ENCODE assay signal across 8 cellular contexts in genomic region chr2:195318440-195319111, GRCh38.
DNase-seq lines count a peak whose midpoint lies in the region; ATAC-seq and TF ChIP-seq lines count a peak whose summit lies in the region.

No MANE protein-coding gene starts in this region.

- H3K9me3 ChIP-seq in body of pancreas, result no peaks in the 10 kb centered on the region

- no peak overlapping the region for H3K4me3 Mint-ChIP-seq in natural killer cell
- no peak overlapping the region for H3K4me3 Mint-ChIP-seq in natural killer cell treated with Interleukin-12 subunit alpha and Interleukin-12 subunit beta and Interleukin-15 and Interleukin-18, amount 100 ng/mL, for 72 hours

- no peaks in the 10 kb centered on the region for H3K36me3 Mint-ChIP-seq in natural killer cell
- no peaks in the 10 kb centered on the region for H3K36me3 Mint-ChIP-seq in natural killer cell treated with Interleukin-12 subunit alpha and Interleukin-12 subunit beta and Interleukin-15 and Interleukin-18, amount 100 ng/mL, for 72 hours

- H3K9me3 Mint-ChIP-seq in natural killer cell, result no peaks in the 10 kb centered on the region
- no peaks in the 10 kb centered on the region for H3K9me3 Mint-ChIP-seq in natural killer cell treated with Interleukin-12 subunit alpha and Interleukin-12 subunit beta and Interleukin-15 and Interleukin-18, amount 100 ng/mL, for 72 hours

- no peak for TF ChIP-seq POLR2A in body of pancreas (IDR thresholded peaks at IDR 0.05)

- 4% methylated on average over 2 of the region's 2 CpGs for WGBS in body of pancreas, 2 donors

- H3K4me1 ChIP-seq in body of pancreas, result no peaks in the 10 kb centered on the region

- H3K4me1 Mint-ChIP-seq in natural killer cell, result no peaks in the 10 kb centered on the region
- H3K4me1 Mint-ChIP-seq in natural killer cell treated with Interleukin-12 subunit alpha and Interleukin-12 subunit beta and Interleukin-15 and Interleukin-18, amount 100 ng/mL, for 72 hours (ENCODE audit: low read depth in 2 of 2), result peaks cover 3 to 5% of the 10 kb centered on the region in 2 donors

- POLR2A ChIA-PET in RWPE1 (lab: Yijun Ruan, JAX; ENCODE audit: low non-redundant PET), result no interaction called here

- H3K27me3 ChIP-seq in body of pancreas, result no peaks in the 10 kb centered on the region

- peak in 1 of 3 donors; percentile 45 for ATAC-seq in natural killer cell
- no peak for ATAC-seq in natural killer cell treated with Interleukin-12 subunit alpha and Interleukin-12 subunit beta and Interleukin-15 and Interleukin-18, amount 100 ng/mL, for 72 hours
- ATAC-seq in body of pancreas, result peak; percentile 53
- no peak for ATAC-seq in stimulated activated naive CD8-positive, alpha-beta T cell treated with anti-CD3 and anti-CD28 coated beads, Interleukin-15, Interleukin-2, amounts not matched to agents 100 U/mL and 50 U/mL, for 24 hours
- ATAC-seq in HG03039 (IDR thresholded peaks at IDR 0.05; ENCODE audit: unreplicated experiment), result no peak

- intact Hi-C loops in natural killer cell (cut with micrococcal nuclease) (loop anchor here (10.0 kb wide), 1 partner anchor 346 kb away; no protein-coding TSS in a partner anchor), body of pancreas (cut with DNase I) (no loop called here)

- no peak overlapping the region for H3K27ac ChIP-seq in RWPE1
- no peak overlapping the region for H3K27ac ChIP-seq in body of pancreas

- H3K4me3 ChIP-seq in body of pancreas, result no peak overlapping the region

- CTCF ChIA-PET in RWPE1 (lab: Yijun Ruan, JAX), result interaction anchor here (0.6 to 1.0 kb wide), 6 partner anchors 19 to 1547 kb away, joined by 3 to 5 read pairs (median 3); no protein-coding TSS in a partner anchor

- H3K36me3 ChIP-seq in body of pancreas (replicated peaks in 1 of 2; ENCODE audit: insufficient read depth in 1 of 2, low read depth in 2 of 2), result no peaks in the 10 kb centered on the region

- DNase-seq in natural killer cell (no peak), HuH-7.5 (ENCODE audit: low spot score) (peak; percentile 17), RWPE1 (ENCODE audit: low spot score) (peak; percentile 32), body of pancreas (peak; percentile 15 to 48 (median 37)), kidney tubule cell (ENCODE audit: low spot score) (peak; percentile 65)
- no peak for DNase-seq in natural killer cell treated with Interleukin-12 subunit alpha and Interleukin-12 subunit beta and Interleukin-15 and Interleukin-18, amount 100 ng/mL, for 72 hours (ENCODE audit: low spot score)
- peak; percentile 41 for DNase-seq in stimulated activated naive CD8-positive, alpha-beta T cell treated with anti-CD3 and anti-CD28 coated beads, Interleukin-15, Interleukin-2, amounts not matched to agents 100 U/mL and 50 U/mL, for 24 hours

- peak; percentile 62 for TF ChIP-seq CTCF in natural killer cell (IDR thresholded peaks at IDR 0.05)
- TF ChIP-seq CTCF in RWPE1 (conservative IDR thresholded peaks at IDR 0.05; ENCODE audit: low read depth), result peak; percentile 66
- peak in 6 of 7 experiments; percentile 49 to 75 (median 66) for TF ChIP-seq CTCF in body of pancreas (IDR thresholded peaks at IDR 0.05)

- H3K27me3 Mint-ChIP-seq in natural killer cell (ENCODE audit: low read depth in 2 of 2), result no peaks in the 10 kb centered on the region
- no peaks in the 10 kb centered on the region for H3K27me3 Mint-ChIP-seq in natural killer cell treated with Interleukin-12 subunit alpha and Interleukin-12 subunit beta and Interleukin-15 and Interleukin-18, amount 100 ng/mL, for 72 hours

- no peak overlapping the region for H3K27ac Mint-ChIP-seq in natural killer cell
- no peak overlapping the region for H3K27ac Mint-ChIP-seq in natural killer cell treated with Interleukin-12 subunit alpha and Interleukin-12 subunit beta and Interleukin-15 and Interleukin-18, amount 100 ng/mL, for 72 hours

Comparison
In these comparisons a context has a peak if more than half of its experiments do, and no peak if none do; other contexts are left out.
1. DNase-seq: peak in HuH-7.5 (single experiment), RWPE1 (single experiment), body of pancreas (4 of 4), kidney tubule cell (single experiment) and stimulated activated naive CD8-positive, alpha-beta T cell treated with anti-CD3 and anti-CD28 coated beads, Interleukin-15, Interleukin-2, amounts not matched to agents 100 U/mL and 50 U/mL, for 24 hours (single experiment); none in natural killer cell (single experiment) and natural killer cell treated with Interleukin-12 subunit alpha and Interleukin-12 subunit beta and Interleukin-15 and Interleukin-18, amount 100 ng/mL, for 72 hours (single experiment).
2. Peak in every context shown above with its lines, with median percentiles within 50 percentile points of each other: CTCF ChIP-seq.